In the genomic region with DNA sequence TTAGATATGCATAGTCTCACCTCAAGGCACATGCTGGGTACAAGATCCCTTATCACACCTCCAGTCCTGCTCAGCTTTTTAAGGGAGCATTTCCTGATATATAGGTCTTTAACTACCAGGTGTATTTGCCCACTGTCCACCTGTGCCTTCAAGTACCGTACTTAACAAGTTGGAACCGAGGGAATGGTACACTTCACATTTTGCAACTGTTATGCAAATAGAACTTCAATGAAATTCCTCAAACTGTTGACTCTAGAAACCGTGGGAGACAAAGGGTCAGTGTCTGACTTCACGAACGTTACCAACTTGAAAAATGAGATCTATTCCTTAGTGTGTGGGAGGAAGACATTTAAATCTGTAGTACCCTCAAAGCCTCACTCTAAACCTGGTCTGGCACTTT, we compare ENCODE assay signal across 18 cellular contexts. TPM values are rescaled to one million over a fixed set of nuclear protein-coding genes. Genes with fewer than 3 reads are reported as not detected.
DNase-seq lines count a peak whose midpoint lies in the region; ATAC-seq and TF ChIP-seq lines count a peak whose summit lies in the region.
"Had no signal": no experiment of that assay in that cellular context is flagged by ENCODE, and none has a peak within 500 bp of the region (broad histone marks: within the 10 kb centered on the region; RNA-seq: fewer than 3 reads in every experiment).

No MANE protein-coding gene starts in this region.

- ATAC-seq in left lung (peak; percentile 73), upper lobe of right lung (peak; percentile 82), GM19397 (IDR thresholded peaks at IDR 0.05; ENCODE audit: unreplicated experiment) (no peak), GM21717 (IDR thresholded peaks at IDR 0.05; ENCODE audit: unreplicated experiment) (no peak)
- ATAC-seq: heart right ventricle; stimulated activated naive CD8-positive, alpha-beta T cell treated with anti-CD3 and anti-CD28 coated beads, Interleukin-15, Interleukin-2, amounts not matched to agents 100 U/mL and 50 U/mL, for 24 hours had no signal

- H3K36me3 ChIP-seq in left lung (no peaks in the 10 kb centered on the region), upper lobe of right lung (no peaks in the 10 kb centered on the region)
- H3K36me3 ChIP-seq: BE2C, heart right ventricle had no signal

- no peaks in the 10 kb centered on the region for H3K27me3 ChIP-seq in left lung
- H3K27me3 ChIP-seq in upper lobe of right lung = no peaks in the 10 kb centered on the region
- H3K27me3 ChIP-seq: BE2C, heart right ventricle had no signal

- DNase-seq in NCI-H2196 (lab: John Stamatoyannopoulos, UW; ENCODE audit: unreplicated experiment) (peak; percentile 13), NCI-H2196 treated with DMSO at 0.1 percent for 48 hours (lab: John Stamatoyannopoulos, UW; ENCODE audit: unreplicated experiment) (no peak), NCI-H526 treated with DMSO at 0.1 percent for 48 hours (lab: John Stamatoyannopoulos, UW) (peak; percentile 98), left lung (no peak), upper lobe of right lung (no peak), AML-193 (lab: John Stamatoyannopoulos, UW) (no peak)
- DNase-seq: activated naive CD8-positive, alpha-beta T cell treated with anti-CD3 and anti-CD28 coated beads for 36 hours; BE2C; Calu3; cortex of kidney; GDM1; heart right ventricle; NCI-H2227 treated with DMSO at 0.1 percent for 48 hours; posterior cingulate gyrus; stimulated activated CD4-positive, alpha-beta T cell treated with anti-CD3 and anti-CD28 coated beads, Interleukin-1b, Interleukin-23, amount 100 ng/mL, for 48 hours; stimulated activated naive CD8-positive, alpha-beta T cell treated with anti-CD3 and anti-CD28 coated beads, Interleukin-15, Interleukin-2, amounts not matched to agents 100 U/mL and 50 U/mL, for 24 hours had no signal

- no peaks in the 10 kb centered on the region for H3K9me3 ChIP-seq in left lung
- no peaks in the 10 kb centered on the region for H3K9me3 ChIP-seq in upper lobe of right lung
- H3K9me3 ChIP-seq: BE2C, heart right ventricle had no signal

- intact Hi-C loops in left lung (cut with DNase I) = no loop called here
- intact Hi-C loops in upper lobe of right lung (cut with DNase I) = no loop called here

- TF ChIP-seq CTCF in left lung (IDR thresholded peaks at IDR 0.05) = no peak
- TF ChIP-seq CTCF in upper lobe of right lung (IDR thresholded peaks at IDR 0.05) = no peak

- H3K27ac ChIP-seq in left lung (no peak overlapping the region), upper lobe of right lung (no peak overlapping the region)
- H3K27ac ChIP-seq: heart right ventricle had no signal

- no peak overlapping the region for H3K4me3 ChIP-seq in left lung
- H3K4me3 ChIP-seq in upper lobe of right lung = no peak overlapping the region
- H3K4me3 ChIP-seq: heart right ventricle had no signal

- H3K4me1 ChIP-seq in left lung = peaks cover 0 to 4% of the 10 kb centered on the region in 2 donors
- H3K4me1 ChIP-seq in upper lobe of right lung = no peaks in the 10 kb centered on the region

RNA-seq across cellular contexts. Expression of a gene that starts 5.2 kb away (rescaled TPM):
- total RNA-seq in left lung (10 to 100 TPM; 49.6 to 64.5 TPM), upper lobe of right lung (35.9 TPM)

Comparison
In these comparisons a context has a peak if more than half of its experiments do, and no peak if none do; other contexts are left out.
1. DNase-seq: peak in NCI-H2196 (single experiment) and NCI-H526 treated with DMSO at 0.1 percent for 48 hours (single experiment); none in NCI-H2196 treated with DMSO at 0.1 percent for 48 hours (single experiment), left lung (0 of 2), upper lobe of right lung (single experiment) and AML-193 (0 of 2).
2. ATAC-seq: peak in left lung (single experiment) and upper lobe of right lung (single experiment); none in GM19397 (single experiment) and GM21717 (single experiment).